In the genomic region with DNA sequence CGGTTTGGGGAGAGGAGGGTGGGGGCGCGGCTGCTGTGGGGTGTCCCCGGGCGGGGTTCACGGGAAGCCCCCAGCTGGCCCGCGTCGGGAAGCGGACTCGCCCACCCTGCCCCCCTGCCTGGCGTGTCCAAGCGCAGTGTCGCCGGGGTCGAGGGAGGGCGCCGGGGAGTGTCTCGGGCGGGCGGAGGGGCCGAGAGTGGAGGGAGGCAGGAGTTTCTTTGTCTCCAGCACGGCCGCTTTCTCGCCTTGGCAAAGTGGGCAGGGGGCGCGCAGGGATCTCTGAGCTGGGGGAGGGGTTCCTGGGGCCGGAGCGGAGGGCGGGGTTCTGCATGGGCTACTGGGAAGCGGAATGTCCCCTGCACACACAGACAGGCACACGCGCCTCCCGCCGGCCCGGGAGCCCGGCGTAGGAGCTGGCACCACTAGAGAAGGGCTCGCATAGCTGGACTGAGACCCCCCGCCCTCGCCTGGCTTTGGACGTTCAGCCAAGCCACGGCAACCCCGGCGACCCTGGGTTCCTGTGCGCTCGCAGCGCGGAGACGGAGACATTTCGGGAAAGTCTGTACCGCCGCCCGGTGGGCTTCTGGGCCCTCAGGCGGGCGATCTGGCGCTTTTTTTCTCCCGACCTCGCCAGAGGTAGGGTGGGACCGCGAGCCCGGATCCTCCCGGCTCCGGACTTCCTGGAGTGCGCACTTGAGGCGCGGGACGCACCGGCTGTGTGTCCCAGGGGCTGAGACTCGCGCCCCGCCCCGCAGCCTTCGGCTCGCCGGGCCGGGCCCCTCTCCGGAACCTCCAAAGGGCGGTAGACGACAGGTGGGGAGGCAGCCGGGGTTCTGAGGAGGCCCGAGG, we compare ENCODE assay signal across 11 cellular contexts. TPM values are rescaled to one million over a fixed set of nuclear protein-coding genes. Genes with fewer than 3 reads are reported as not detected.
DNase-seq lines count a peak whose midpoint lies in the region; FAIRE-seq and TF ChIP-seq lines count a peak whose summit lies in the region.
"Had no signal": no experiment of that assay in that cellular context is flagged by ENCODE, and none has a peak within 500 bp of the region (broad histone marks: within the 10 kb centered on the region; RNA-seq: fewer than 3 reads in every experiment).

No MANE protein-coding gene starts in this region.

- 0% methylated on average over 1 to 51 of the region's 82 CpGs for WGBS in testis, 2 donors

- peaks cover 25% of the 10 kb centered on the region for H3K79me2 ChIP-seq in astrocyte (ENCODE audit: insufficient read depth, low read length)

- H3K27me3 Mint-ChIP-seq in astrocyte (ENCODE audit: low read depth, unreplicated experiment), result peaks cover 61% of the 10 kb centered on the region

- H4K20me1 ChIP-seq in astrocyte (ENCODE audit: insufficient read depth, low read length), result peaks cover 3% of the 10 kb centered on the region

- FAIRE-seq in astrocyte (lab: Jason Lieb, UNC), result no peak
- FAIRE-seq: GM12878 had no signal

- peak overlapping the region; percentile 91 for H3K4me3 Mint-ChIP-seq in astrocyte (ENCODE audit: unreplicated experiment)
- H3K4me3 Mint-ChIP-seq: natural killer cell treated with Interleukin-12 subunit alpha and Interleukin-12 subunit beta and Interleukin-15 and Interleukin-18, amount 100 ng/mL, for 72 hours had no signal

- peaks cover 23% of the 10 kb centered on the region for H3K27me3 ChIP-seq in astrocyte (ENCODE audit: insufficient read depth, low read length)
- H3K27me3 ChIP-seq in testis, result no peaks in the 10 kb centered on the region

- no peaks in the 10 kb centered on the region for H3K36me3 Mint-ChIP-seq in astrocyte (ENCODE audit: low read depth, unreplicated experiment)
- H3K36me3 Mint-ChIP-seq: natural killer cell treated with Interleukin-12 subunit alpha and Interleukin-12 subunit beta and Interleukin-15 and Interleukin-18, amount 100 ng/mL, for 72 hours had no signal

- H3K4me2 ChIP-seq in astrocyte (ENCODE audit: low read length), result peak overlapping the region; percentile 95

- TF ChIP-seq POLR2A in testis (IDR thresholded peaks at IDR 0.05), result no peak

- H3K36me3 ChIP-seq in astrocyte (ENCODE audit: insufficient read depth, low read length) (no peaks in the 10 kb centered on the region), testis (ENCODE audit: low read depth, missing control alignments) (no peaks in the 10 kb centered on the region)

- DNase-seq in NCI-H748 (lab: John Stamatoyannopoulos, UW; ENCODE audit: unreplicated experiment) (peak; percentile 50), NCI-H748 treated with DMSO at 0.1 percent for 48 hours (lab: John Stamatoyannopoulos, UW) (no peak), astrocyte (ENCODE audit: low read depth) (no peak), iPS-NIHi7 (ENCODE audit: extremely low spot score) (peak; percentile 36), testis (peak; percentile 25), T1000 (lab: John Stamatoyannopoulos, UW) (no peak), OCI-M2 (lab: John Stamatoyannopoulos, UW; ENCODE audit: unreplicated experiment) (no peak)
- DNase-seq in effector CD8-positive, alpha-beta T cell (lab: John Stamatoyannopoulos, UW), result no peak
- DNase-seq: ACHN had no signal

- no peaks in the 10 kb centered on the region for H3K4me1 Mint-ChIP-seq in astrocyte (ENCODE audit: low read depth, unreplicated experiment)

- intact Hi-C loops in testis (cut with DNase I; ENCODE audit: low total_unique reads), result no loop called here

- no peaks in the 10 kb centered on the region for H3K9me3 ChIP-seq in astrocyte (ENCODE audit: insufficient read depth, low read depth, low read length)
- H3K9me3 ChIP-seq in testis, result no peaks in the 10 kb centered on the region

- H2AFZ ChIP-seq in astrocyte (ENCODE audit: low read depth, low read length), result peak overlapping the region; percentile 85

- no peaks in the 10 kb centered on the region for H3K9me3 Mint-ChIP-seq in astrocyte (ENCODE audit: unreplicated experiment)
- H3K9me3 Mint-ChIP-seq: natural killer cell treated with Interleukin-12 subunit alpha and Interleukin-12 subunit beta and Interleukin-15 and Interleukin-18, amount 100 ng/mL, for 72 hours had no signal

- no peak for TF ChIP-seq CTCF in astrocyte (IDR thresholded peaks at IDR 0.05; ENCODE audit: insufficient read depth, low read depth, low read length)
- TF ChIP-seq CTCF in testis (IDR thresholded peaks at IDR 0.05), result no peak

- H3K4me3 ChIP-seq in astrocyte (ENCODE audit: insufficient read depth, low read depth, low read length), result peak overlapping the region; percentile 65
- H3K4me3 ChIP-seq in testis, result peak overlapping the region; percentile 18 to 47
- H3K4me3 ChIP-seq: GM12878 had no signal

- H3K4me1 ChIP-seq in astrocyte (ENCODE audit: insufficient read depth, low read length), result peaks cover 7% of the 10 kb centered on the region
- peaks cover 10% of the 10 kb centered on the region for H3K4me1 ChIP-seq in testis

- peak overlapping the region; percentile 49 for H3K27ac Mint-ChIP-seq in astrocyte (ENCODE audit: unreplicated experiment)
- H3K27ac Mint-ChIP-seq: natural killer cell treated with Interleukin-12 subunit alpha and Interleukin-12 subunit beta and Interleukin-15 and Interleukin-18, amount 100 ng/mL, for 72 hours had no signal

- peak overlapping the region; percentile 69 for H3K9ac ChIP-seq in astrocyte (ENCODE audit: low read length)

- H3K27ac ChIP-seq in astrocyte (ENCODE audit: low read depth, low read length) (no peak overlapping the region), testis (no peak overlapping the region)

RNA-seq across cellular contexts. Expression of a gene that starts 0.9 kb away (rescaled TPM):
- total RNA-seq in astrocyte (8.6 and 9.0 TPM in 2 replicates), testis (under 1 TPM; 0.12 to 0.31 TPM)
- polyA plus RNA-seq in testis (ENCODE audit: insufficient read depth, low read depth, low replicate concordance), result 0.24 TPM
- total RNA-seq: GM12878; natural killer cell treated with Interleukin-12 subunit alpha and Interleukin-12 subunit beta and Interleukin-15 and Interleukin-18, amount 100 ng/mL, for 72 hours had no signal
- polyA plus RNA-seq: GM12878 had no signal

Comparison
In these comparisons a context has a peak if more than half of its experiments do, and no peak if none do; other contexts are left out.
1. DNase-seq: peak in NCI-H748 (single experiment), iPS-NIHi7 (single experiment) and testis (single experiment); none in NCI-H748 treated with DMSO at 0.1 percent for 48 hours (single experiment), astrocyte (single experiment), effector CD8-positive, alpha-beta T cell (single experiment), T1000 (single experiment) and OCI-M2 (single experiment).